Comparison of ENCODE assay signal across 26 cellular contexts in genomic region chr5:93574939-93575241, GRCh38. TPM values are rescaled to one million over a fixed set of nuclear protein-coding genes. Genes with fewer than 3 reads are reported as not detected.
A peak's percentile ranks its signal among the peaks of the same experiment; 100 is the strongest.
DNase-seq lines count a peak whose midpoint lies in the region; ATAC-seq, FAIRE-seq and TF ChIP-seq lines count a peak whose summit lies in the region.
"Had no signal": no experiment of that assay in that cellular context is flagged by ENCODE, and none has a peak within 500 bp of the region (broad histone marks: within the 10 kb centered on the region; RNA-seq: fewer than 3 reads in every experiment).

No MANE protein-coding gene starts in this region.

- H2BK15ac ChIP-seq in H1 (ENCODE audit: low read length), result no peak overlapping the region

- H3K4me2 ChIP-seq in H1 (ENCODE audit: insufficient read depth in 1 of 2, low read depth in 2 of 2, low read length in 2 of 2) (no peak overlapping the region), neural progenitor cell (peak overlapping the region; percentile 90), OCI-LY7 (ENCODE audit: low read length) (no peak overlapping the region)

- no peak for FAIRE-seq in H1 (lab: Jason Lieb, UNC)
- FAIRE-seq: frontal cortex, G401.6, urothelium cell line had no signal

- peaks cover 0 to 33% of the 10 kb centered on the region in 2 donors for H3K4me1 ChIP-seq in adrenal gland (replicated peaks in 1 of 2)
- H3K4me1 ChIP-seq in H1 (replicated peaks in 1 of 4; ENCODE audit: control insufficient read depth in 3 of 4, insufficient read depth in 4 of 4, low read length in 3 of 4), result peaks cover 11 to 36% (median 22%) of the 10 kb centered on the region in 4 experiments
- peaks cover 84% of the 10 kb centered on the region for H3K4me1 ChIP-seq in neural progenitor cell
- peaks cover 21% of the 10 kb centered on the region for H3K4me1 ChIP-seq in vagina
- no peaks in the 10 kb centered on the region for H3K4me1 ChIP-seq in OCI-LY7 (ENCODE audit: insufficient read depth, low read length, poor library complexity, severe bottlenecking)
- H3K4me1 ChIP-seq: parathyroid adenoma had no signal

- no peak for TF ChIP-seq POLR2A in adrenal gland (IDR thresholded peaks at IDR 0.05)
- no peak for TF ChIP-seq POLR2A in H1 (IDR thresholded peaks at IDR 0.05; ENCODE audit: control extremely low read depth in 1 of 2, low read depth in 2 of 2, low read length in 2 of 2)
- no peak for TF ChIP-seq POLR2A in vagina (IDR thresholded peaks at IDR 0.05)

- no peak for TF ChIP-seq CTCF in adrenal gland (IDR thresholded peaks at IDR 0.05)
- no peak for TF ChIP-seq CTCF in H1 (IDR thresholded peaks at IDR 0.05; ENCODE audit: control extremely low read depth in 1 of 3, insufficient read depth in 1 of 3, low read depth in 1 of 3, low read length in 3 of 3)
- TF ChIP-seq CTCF in neural progenitor cell (IDR thresholded peaks at IDR 0.05), result no peak
- TF ChIP-seq CTCF in vagina (IDR thresholded peaks at IDR 0.05), result no peak
- no peak for TF ChIP-seq CTCF in OCI-LY7 (conservative IDR thresholded peaks at IDR 0.05; ENCODE audit: low read length)

- intact Hi-C loops in adrenal gland (cut with DNase I), result loop anchor here (5.0 to 10.0 kb wide), 2 partner anchors 63 to 170 kb away; no protein-coding TSS in a partner anchor
- intact Hi-C loops in vagina (cut with DNase I), result loop anchor here (10.0 kb wide), 1 partner anchor 230 kb away; no protein-coding TSS in a partner anchor
- intact Hi-C loops in OCI-LY7 (cut with micrococcal nuclease; ENCODE audit: unreplicated experiment), result no loop called here

- H3K27me3 Mint-ChIP-seq in neural progenitor cell (ENCODE audit: insufficient read depth, low read depth), result peaks cover 14% of the 10 kb centered on the region

- peak overlapping the region in 1 of 4 donors; percentile 33 for H3K4me3 ChIP-seq in adrenal gland
- no peak overlapping the region for H3K4me3 ChIP-seq in H1 (ENCODE audit: extremely low read depth in 1 of 4, insufficient read depth in 2 of 4, low read depth in 3 of 4, low read length in 4 of 4)
- peak overlapping the region; percentile 42 for H3K4me3 ChIP-seq in neural progenitor cell
- no peak overlapping the region for H3K4me3 ChIP-seq in vagina
- H3K4me3 ChIP-seq in OCI-LY7 (ENCODE audit: low read depth, low read length, poor library complexity, severe bottlenecking), result no peak overlapping the region

- H2BK5ac ChIP-seq in H1 (ENCODE audit: low read depth, low read length), result no peak overlapping the region

- no peak overlapping the region for H2AFZ ChIP-seq in H1 (ENCODE audit: low read length)
- H2AFZ ChIP-seq in neural progenitor cell (replicated peaks), result no peak overlapping the region
- no peak overlapping the region for H2AFZ ChIP-seq in OCI-LY7 (ENCODE audit: low read length)
- H2AFZ ChIP-seq: parathyroid adenoma had no signal

- H3K23ac ChIP-seq in H1 (ENCODE audit: insufficient read length), result no peak overlapping the region

- TF ChIP-seq EP300 in H1 (IDR thresholded peaks at IDR 0.05; ENCODE audit: borderline replicate concordance in 1 of 2, low read depth in 2 of 2, low read length in 2 of 2), result no peak

- H3K9me2 ChIP-seq in OCI-LY7 (ENCODE audit: insufficient read depth, low read length), result no peaks in the 10 kb centered on the region

- no TSS peak for BruUV-seq in OCI-LY7 (replicated peaks; lab: Mats Ljungman, UMichigan)

- peaks cover 10 to 28% of the 10 kb centered on the region in 2 experiments for H4K20me1 ChIP-seq in H1 (replicated peaks in 1 of 2; ENCODE audit: control insufficient read depth in 1 of 2, insufficient read depth in 2 of 2, low read length in 2 of 2)
- H4K20me1 ChIP-seq in neural progenitor cell (ENCODE audit: low read depth), result peaks cover 34% of the 10 kb centered on the region
- no peaks in the 10 kb centered on the region for H4K20me1 ChIP-seq in OCI-LY7 (ENCODE audit: insufficient read depth, low read length)

- WGBS in adrenal gland, 4 donors, result 34 to 55% (median 47%) methylated on average over 2 of the region's 2 CpGs
- WGBS in H1 (ENCODE audit: extremely low coverage in 1 of 2, insufficient coverage in 1 of 2, insufficient read length in 1 of 2, insufficient replicate concordance in 2 of 2, low coverage in 1 of 2, low lambda C conversion rate in 2 of 2, missing lambda C conversion rate in 1 of 2), 2 experiments, result 3% methylated on average over 2 of the region's 2 CpGs; no CpG with 5 or more reads in 1 of the 2 experiments

- H3K4me1 Mint-ChIP-seq in neural progenitor cell, result peaks cover 79% of the 10 kb centered on the region

- POLR2A ChIA-PET in H1 (lab: Charles Lee; ENCODE audit: partially characterized antibody), result no interaction called here
- POLR2A ChIA-PET in OCI-LY7 (lab: Charles Lee), result no interaction called here

- no peak overlapping the region for H4K5ac ChIP-seq in H1 (ENCODE audit: insufficient read length, low read depth, low read length)

- H3K36me3 ChIP-seq in adrenal gland (replicated peaks in 1 of 2), result no peaks in the 10 kb centered on the region
- H3K36me3 ChIP-seq in H1 (ENCODE audit: control insufficient read depth in 2 of 4, insufficient read depth in 4 of 4, low read length in 3 of 4), result no peaks in the 10 kb centered on the region; a peak in 1 of 8 replicates
- no peaks in the 10 kb centered on the region for H3K36me3 ChIP-seq in neural progenitor cell
- H3K36me3 ChIP-seq in vagina, result no peaks in the 10 kb centered on the region
- H3K36me3 ChIP-seq in OCI-LY7 (ENCODE audit: insufficient read depth, low read length), result no peaks in the 10 kb centered on the region

- H4K8ac ChIP-seq in H1 (ENCODE audit: extremely low read depth, insufficient read depth, low read length), result no peak overlapping the region

- H2BK120ac ChIP-seq in H1 (replicated peaks; ENCODE audit: low read depth, low read length), result no peak overlapping the region

- no peak overlapping the region for H2BK20ac ChIP-seq in H1 (ENCODE audit: low read length)

- peak overlapping the region; percentile 86 for H3K4me3 Mint-ChIP-seq in neural progenitor cell
- H3K4me3 Mint-ChIP-seq: activated B cell treated with CpG ODN at 0.5 μM for 24 hours; CD8-positive, alpha-beta T cell had no signal

- peaks cover 10% of the 10 kb centered on the region; the same call in 1 of the 2 replicates for H3K23me2 ChIP-seq in H1 (ENCODE audit: low read depth, low read length)

- H3K9ac ChIP-seq in H1 (replicated peaks in 1 of 4; ENCODE audit: extremely low read depth in 1 of 4, low read depth in 3 of 4, low read length in 3 of 4) (no peak overlapping the region), neural progenitor cell (no peak overlapping the region)
- H3K9ac ChIP-seq: parathyroid adenoma had no signal

- no peak overlapping the region for H3K18ac ChIP-seq in H1 (ENCODE audit: extremely low read depth, low read length)

- CTCF ChIA-PET in H1 (lab: Charles Lee; ENCODE audit: partially characterized antibody), result interaction anchor here (0.7 to 2.2 kb wide), 4 partner anchors 17 to 689 kb away, joined by 3 to 5 read pairs (median 3); no protein-coding TSS in a partner anchor
- CTCF ChIA-PET in OCI-LY7 (lab: Charles Lee; ENCODE audit: unreplicated experiment), result no interaction called here

- H3K56ac ChIP-seq in H1 (replicated peaks; ENCODE audit: insufficient read length, low read depth, low read length), result no peak overlapping the region

- no peak for DNase-seq in adrenal gland
- no peak for DNase-seq in H1 (ENCODE audit: low read depth in 1 of 2, low spot score in 2 of 2)
- peak; percentile 39 for DNase-seq in neural progenitor cell (ENCODE audit: low spot score)
- DNase-seq in vagina (ENCODE audit: extremely low spot score in 2 of 2), result no peak
- no peak for DNase-seq in activated naive CD4-positive, alpha-beta T cell treated with anti-CD3 and anti-CD28 coated beads, Interleukin-2, amount 50 U/mL, for 72 hours (ENCODE audit: low spot score in 2 of 2)
- DNase-seq in OCI-LY7 (ENCODE audit: low spot score), result no peak
- no peak for DNase-seq in AG08395 (ENCODE audit: low spot score)
- DNase-seq: activated B cell treated with CpG ODN at 0.5 μM for 24 hours; activated CD4-positive, alpha-beta T cell treated with anti-CD3 and anti-CD28 coated beads, Interleukin-2, amount 50 U/mL, for 48 hours; activated gamma-delta T cell; CD8-positive, alpha-beta T cell; DMS153; hypothalamus; islet precursor cell; NCI-H1092 treated with DMSO at 0.1 percent for 48 hours; NCI-H2081 treated with DMSO at 0.1 percent for 48 hours; PC-3; SHP77; stimulated activated CD4-positive, alpha-beta T cell treated with anti-CD3 and anti-CD28 coated beads, Interleukin-15, amount 100 ng/mL, for 24 hours; stimulated activated CD8-positive, alpha-beta memory T cell treated with anti-CD3 and anti-CD28 coated beads, Interleukin-4, amount 100 ng/mL, for 48 hours; SW 1271 had no signal

- H2AK5ac ChIP-seq in H1 (ENCODE audit: low read depth, low read length), result no peak overlapping the region

- H3K79me2 ChIP-seq in H1 (ENCODE audit: control insufficient read depth in 1 of 2, insufficient read depth in 2 of 2, low read length in 2 of 2) (no peaks in the 10 kb centered on the region), neural progenitor cell (ENCODE audit: low read depth) (no peaks in the 10 kb centered on the region), OCI-LY7 (ENCODE audit: insufficient read depth, low read depth, low read length) (no peaks in the 10 kb centered on the region)
- H3K79me2 ChIP-seq: parathyroid adenoma had no signal

- no peak for ATAC-seq in activated naive CD4-positive, alpha-beta T cell treated with anti-CD3 and anti-CD28 coated beads, Interleukin-2, amount 50 U/mL, for 72 hours
- ATAC-seq: CD8-positive, alpha-beta T cell; PC-3; sciatic nerve had no signal

- TF ChIP-seq RAD21 in H1 (IDR thresholded peaks at IDR 0.05 in 1 of 2, conservative IDR thresholded peaks at IDR 0.05 in 1 of 2; ENCODE audit: low read depth in 2 of 2, low read length in 2 of 2), result no peak

- H3K27ac Mint-ChIP-seq in neural progenitor cell, result peak overlapping the region; percentile 98
- H3K27ac Mint-ChIP-seq in activated naive CD4-positive, alpha-beta T cell treated with anti-CD3 and anti-CD28 coated beads, Interleukin-2, amount 50 U/mL, for 72 hours, result no peak overlapping the region
- H3K27ac Mint-ChIP-seq: activated B cell treated with CpG ODN at 0.5 μM for 24 hours; CD8-positive, alpha-beta T cell had no signal

- no peak overlapping the region for H3K14ac ChIP-seq in H1 (ENCODE audit: insufficient read length)

- no peak overlapping the region for H4K91ac ChIP-seq in H1 (replicated peaks; ENCODE audit: insufficient read length, low read length)

- H3K36me3 Mint-ChIP-seq in neural progenitor cell, result peaks cover 8% of the 10 kb centered on the region
- peaks cover 7 to 36% of the 10 kb centered on the region in 2 donors for H3K36me3 Mint-ChIP-seq in activated naive CD4-positive, alpha-beta T cell treated with anti-CD3 and anti-CD28 coated beads, Interleukin-2, amount 50 U/mL, for 72 hours
- H3K36me3 Mint-ChIP-seq: CD8-positive, alpha-beta T cell had no signal

- H3K27ac ChIP-seq in adrenal gland, result peak overlapping the region in 3 of 5 donors; percentile 42 to 89 (median 88)
- H3K27ac ChIP-seq in H1 (ENCODE audit: low read depth, low read length), result no peak overlapping the region
- no peak overlapping the region for H3K27ac ChIP-seq in neural progenitor cell
- H3K27ac ChIP-seq in vagina, result peak overlapping the region; percentile 37
- H3K27ac ChIP-seq in OCI-LY7 (ENCODE audit: low read depth, low read length, poor library complexity, severe bottlenecking), result no peak overlapping the region
- H3K27ac ChIP-seq: parathyroid adenoma had no signal

- H3K9me3 ChIP-seq in adrenal gland (replicated peaks in 1 of 3) (no peaks in the 10 kb centered on the region), H1 (ENCODE audit: insufficient read depth in 2 of 2, low read depth in 1 of 2, low read length in 1 of 2) (no peaks in the 10 kb centered on the region), neural progenitor cell (ENCODE audit: low read depth) (no peaks in the 10 kb centered on the region), vagina (no peaks in the 10 kb centered on the region), OCI-LY7 (ENCODE audit: low read length) (no peaks in the 10 kb centered on the region)

- H3F3A ChIP-seq in neural progenitor cell (ENCODE audit: low read depth), result peaks cover 91% of the 10 kb centered on the region

- H3K27me3 ChIP-seq in adrenal gland (no peaks in the 10 kb centered on the region), H1 (replicated peaks in 1 of 4; ENCODE audit: control insufficient read depth in 3 of 4, extremely low read depth in 1 of 4, insufficient read depth in 3 of 4, low read length in 3 of 4) (peaks cover 90 to 100% (median 99%) of the 10 kb centered on the region in 4 experiments), neural progenitor cell (peaks cover 99% of the 10 kb centered on the region), vagina (no peaks in the 10 kb centered on the region)

- no peak overlapping the region for H3K4ac ChIP-seq in H1 (replicated peaks; ENCODE audit: insufficient read length, low read depth, low read length)

- H3K9me3 Mint-ChIP-seq in neural progenitor cell, result peaks cover 3% of the 10 kb centered on the region
- no peaks in the 10 kb centered on the region for H3K9me3 Mint-ChIP-seq in activated naive CD4-positive, alpha-beta T cell treated with anti-CD3 and anti-CD28 coated beads, Interleukin-2, amount 50 U/mL, for 72 hours
- H3K9me3 Mint-ChIP-seq: activated B cell treated with CpG ODN at 0.5 μM for 24 hours; CD8-positive, alpha-beta T cell had no signal

- H3K79me1 ChIP-seq in H1 (ENCODE audit: low read depth, low read length), result no peaks in the 10 kb centered on the region

- no peak overlapping the region for H2BK12ac ChIP-seq in H1 (ENCODE audit: low read depth, low read length)

RNA-seq across cellular contexts. Expression of gene NR2F1-AS1, which starts 6.1 kb away (rescaled TPM):
- total RNA-seq in adrenal gland (10 to 100 TPM; 13.2 to 42.0 (median 25.7) TPM), neural progenitor cell (ENCODE audit: low replicate concordance) (8.3 and 9.3 TPM in 2 replicates), vagina (22.3 TPM), OCI-LY7 (2022) (not detected in 2 replicates)
- polyA plus RNA-seq in adrenal gland (100 to 1,000 TPM in 1 of 3 donors, 10 to 100 TPM in 2; 20.8 to 107 (median 62.1) TPM), H1 (2011; rRNA removed) (1.1 and 5.6 TPM in 2 replicates)
- total RNA-seq in H1 (2021; fragmentation: NEBNext Ultra II Directional; extraction: Animal tissue kit (Norgen Biotek cat#: 25700)), result 1.6 and 2.1 TPM in 2 replicates
- 2.2 TPM for polyA plus RNA-seq in H1 (2011; cell fraction: cytosol; rRNA removed)
- 0.88 TPM for polyA plus RNA-seq in H1 (2011; cell fraction: nucleus; rRNA removed)
- polyA plus RNA-seq in H1 (2012, experiment 1 of 2), result 1.8 to 4.0 TPM (median 2.9 TPM) in 4 replicates
- polyA plus RNA-seq in H1 (2012, experiment 2 of 2), result 1.4 TPM
- 4.1 TPM for polyA plus RNA-seq in H1 (2013, experiment 1 of 2)
- 3.5 TPM for polyA plus RNA-seq in H1 (2013, experiment 2 of 2)
- polyA minus RNA-seq in H1 (2011; rRNA and poly(A)+ RNA removed), result 0.69 and 1.7 TPM in 2 replicates
- not detected for polyA minus RNA-seq in H1 (2011; cell fraction: cytosol; rRNA and poly(A)+ RNA removed)
- polyA minus RNA-seq in H1 (2011; cell fraction: nucleus; rRNA and poly(A)+ RNA removed), result 3.4 TPM
- not detected for total RNA-seq in activated naive CD4-positive, alpha-beta T cell treated with anti-CD3 and anti-CD28 coated beads, Interleukin-2, amount 50 U/mL, for 72 hours
- not detected in 2 replicates for total RNA-seq in OCI-LY7 (2014; rRNA removed; shearing (Covaris generic))
- total RNA-seq: activated B cell treated with CpG ODN at 0.5 μM for 24 hours; CD8-positive, alpha-beta T cell had no signal

RNA-seq across cellular contexts. Expression of gene NR2F1, which starts 8.1 kb away (rescaled TPM):
- total RNA-seq in adrenal gland, result 100 to 1,000 TPM in 3 of 8 donors, 10 to 100 TPM in 5; 50.1 to 195 (median 89.3) TPM
- polyA plus RNA-seq in adrenal gland, result 10 to 100 TPM; 22.4 to 64.4 (median 42.2) TPM
- not detected in 2 replicates for total RNA-seq in H1 (2021; fragmentation: NEBNext Ultra II Directional; extraction: Animal tissue kit (Norgen Biotek cat#: 25700))
- polyA plus RNA-seq in H1 (2011; rRNA removed), result 0.17 TPM in 1 of 2 replicates, not detected in the other
- polyA plus RNA-seq in H1 (2011; cell fraction: cytosol; rRNA removed), result 0.27 TPM
- 0.20 TPM for polyA plus RNA-seq in H1 (2011; cell fraction: nucleus; rRNA removed)
- polyA plus RNA-seq in H1 (2012, experiment 1 of 2), result 0.17 to 0.59 TPM (median 0.49 TPM) in 4 replicates
- not detected for polyA plus RNA-seq in H1 (2012, experiment 2 of 2)
- polyA plus RNA-seq in H1 (2013, experiment 1 of 2), result 0.02 TPM
- polyA plus RNA-seq in H1 (2013, experiment 2 of 2), result not detected
- polyA minus RNA-seq in H1 (2011; rRNA and poly(A)+ RNA removed), result 0.13 TPM in 1 of 2 replicates, not detected in the other
- polyA minus RNA-seq in H1 (2011; cell fraction: cytosol; rRNA and poly(A)+ RNA removed), result 2.1 TPM
- 0.90 TPM for polyA minus RNA-seq in H1 (2011; cell fraction: nucleus; rRNA and poly(A)+ RNA removed)
- 9.1 and 21.1 TPM in 2 replicates for total RNA-seq in neural progenitor cell (ENCODE audit: low replicate concordance)
- total RNA-seq in vagina, result 97.2 TPM
- total RNA-seq in activated naive CD4-positive, alpha-beta T cell treated with anti-CD3 and anti-CD28 coated beads, Interleukin-2, amount 50 U/mL, for 72 hours, result not detected
- not detected in 2 replicates for total RNA-seq in OCI-LY7 (2014; rRNA removed; shearing (Covaris generic))
- total RNA-seq in OCI-LY7 (2022), result not detected in 2 replicates
- total RNA-seq: activated B cell treated with CpG ODN at 0.5 μM for 24 hours; CD8-positive, alpha-beta T cell had no signal

Comparison
In these comparisons a context has a peak if more than half of its experiments do, and no peak if none do; other contexts are left out.
1. H3K27ac ChIP-seq: peak in adrenal gland (3 of 5) and vagina (single experiment); none in H1 (single experiment), neural progenitor cell (single experiment) and OCI-LY7 (single experiment).
2. RNA of gene NR2F1, which starts 8.1 kb away (total RNA-seq): 50.1 to 195 TPM in adrenal gland, 97.2 TPM in vagina (single experiment) and 9.1 to 21.1 TPM in neural progenitor cell; not detected in H1, not detected in activated naive CD4-positive, alpha-beta T cell treated with anti-CD3 and anti-CD28 coated beads, Interleukin-2, amount 50 U/mL, for 72 hours and not detected in OCI-LY7; every median in the first group is over 10 times any median in the second.